22 cellular contexts compared by ENCODE assay signal in the genomic region with DNA sequence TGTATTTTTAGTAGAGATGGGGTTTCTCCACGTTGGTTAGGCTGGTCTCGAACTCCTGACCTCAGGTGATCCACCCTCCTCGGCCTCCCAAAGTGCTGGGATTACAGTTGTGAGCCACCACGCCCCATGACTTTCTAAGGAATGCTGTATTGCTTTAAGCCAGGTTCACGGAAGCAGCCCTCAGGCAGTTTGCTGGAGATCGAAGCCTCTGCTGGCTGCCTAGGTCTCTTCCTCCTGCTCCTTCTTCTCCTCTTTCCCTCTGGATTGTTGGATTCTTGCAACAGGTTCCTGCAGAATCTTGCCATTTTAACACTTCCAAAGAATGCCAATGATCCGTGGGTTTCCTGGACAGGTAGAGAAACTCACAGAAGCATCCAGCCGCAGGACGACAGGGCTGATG.
"Had no signal": no experiment of that assay in that cellular context is flagged by ENCODE, and none has a peak within 500 bp of the region (broad histone marks: within the 10 kb centered on the region; RNA-seq: fewer than 3 reads in every experiment).

No MANE protein-coding gene starts in this region.

- H3K36me3 ChIP-seq: adrenal gland, esophagus squamous epithelium, left ventricle myocardium inferior, neutrophil, pancreas, sigmoid colon, spleen, transverse colon, vagina had no signal

- H3K27ac ChIP-seq: adrenal gland, left ventricle myocardium inferior, neutrophil, pancreas, sigmoid colon, spleen, transverse colon, vagina had no signal

- H3K9me3 Mint-ChIP-seq: activated CD4-positive, alpha-beta T cell treated with anti-CD3 and anti-CD28 coated beads, Interleukin-2, amount 10 ng/mL, durations not matched to agents 7 days and 5 days; activated naive CD4-positive, alpha-beta T cell treated with anti-CD3 and anti-CD28 coated beads, Interleukin-2, amount 50 U/mL, for 72 hours; activated T-cell treated with anti-CD3 and anti-CD28 coated beads, Interleukin-2, amount 50 U/mL, for 72 hours; naive thymus-derived CD4-positive, alpha-beta T cell; T-helper 1 cell treated with Interleukin-12 subunit alpha and Interleukin-12 subunit beta and Interleukin-4 antibody, amounts not matched to agents 30 μg/mL and 1 μg/mL, for 36 hours had no signal

- H3K4me3 ChIP-seq: adrenal gland, esophagus squamous epithelium, left ventricle myocardium inferior, pancreas, sigmoid colon, spleen, transverse colon, vagina had no signal

- ATAC-seq: activated CD4-positive, CD25-positive, alpha-beta regulatory T cell treated with anti-CD3 and anti-CD28 coated beads, Interleukin-2, amount 50 U/mL, for 24 hours; activated CD8-positive, alpha-beta T cell treated with anti-CD3 and anti-CD28 coated beads, Interleukin-2, amount 10 ng/mL, durations not matched to agents 7 days and 5 days; activated naive CD4-positive, alpha-beta T cell treated with anti-CD3 and anti-CD28 coated beads, Interleukin-2, amount 50 U/mL, for 72 hours; activated T-cell treated with anti-CD3 and anti-CD28 coated beads, Interleukin-2, amount 50 U/mL, for 72 hours; naive thymus-derived CD4-positive, alpha-beta T cell; pancreas had no signal

- H3K27me3 ChIP-seq: adrenal gland, esophagus squamous epithelium, neutrophil, pancreas, sigmoid colon, spleen, transverse colon, vagina had no signal

- H3K27ac Mint-ChIP-seq: activated CD4-positive, alpha-beta T cell treated with anti-CD3 and anti-CD28 coated beads, Interleukin-2, amount 10 ng/mL, durations not matched to agents 7 days and 5 days; activated CD8-positive, alpha-beta T cell treated with anti-CD3 and anti-CD28 coated beads, Interleukin-2, amount 10 ng/mL, durations not matched to agents 7 days and 5 days; activated naive CD4-positive, alpha-beta T cell treated with anti-CD3 and anti-CD28 coated beads, Interleukin-2, amount 50 U/mL, for 72 hours; activated T-cell treated with anti-CD3 and anti-CD28 coated beads, Interleukin-2, amount 50 U/mL, for 72 hours; T-helper 1 cell treated with Interleukin-12 subunit alpha and Interleukin-12 subunit beta and Interleukin-4 antibody, amounts not matched to agents 30 μg/mL and 1 μg/mL, for 36 hours had no signal

- H3K4me1 Mint-ChIP-seq: activated CD4-positive, alpha-beta T cell treated with anti-CD3 and anti-CD28 coated beads, Interleukin-2, amount 10 ng/mL, durations not matched to agents 7 days and 5 days had no signal

- H3K4me3 Mint-ChIP-seq: activated CD4-positive, alpha-beta T cell treated with anti-CD3 and anti-CD28 coated beads, Interleukin-2, amount 10 ng/mL, durations not matched to agents 7 days and 5 days; activated CD8-positive, alpha-beta T cell treated with anti-CD3 and anti-CD28 coated beads, Interleukin-2, amount 10 ng/mL, durations not matched to agents 7 days and 5 days; activated T-cell treated with anti-CD3 and anti-CD28 coated beads, Interleukin-2, amount 50 U/mL, for 72 hours; naive thymus-derived CD4-positive, alpha-beta T cell; T-helper 1 cell treated with Interleukin-12 subunit alpha and Interleukin-12 subunit beta and Interleukin-4 antibody, amounts not matched to agents 30 μg/mL and 1 μg/mL, for 36 hours had no signal

- DNase-seq: activated CD4-positive, alpha-beta T cell treated with anti-CD3 and anti-CD28 coated beads, Interleukin-2, amount 10 ng/mL, durations not matched to agents 7 days and 5 days; activated CD8-positive, alpha-beta T cell treated with anti-CD3 and anti-CD28 coated beads, Interleukin-2, amount 10 ng/mL, durations not matched to agents 7 days and 5 days; activated gamma-delta T cell; activated T-cell treated with anti-CD3 and anti-CD28 coated beads, Interleukin-2, amount 50 U/mL, for 72 hours; adrenal gland; cerebellar nuclear complex; cortex of kidney; effector CD4-positive, alpha-beta T cell; esophagus squamous epithelium; left ventricle myocardium inferior; mammary epithelial cell; naive thymus-derived CD4-positive, alpha-beta T cell; pancreas; sigmoid colon; spleen; stimulated activated naive CD4-positive, alpha-beta T cell treated with Interleukin-2 at 50 U/mL for 16 hours; transverse colon had no signal

- H3K36me3 Mint-ChIP-seq: activated naive CD4-positive, alpha-beta T cell treated with anti-CD3 and anti-CD28 coated beads, Interleukin-2, amount 50 U/mL, for 72 hours; naive thymus-derived CD4-positive, alpha-beta T cell had no signal

- H3K9me3 ChIP-seq: adrenal gland, esophagus squamous epithelium, left ventricle myocardium inferior, neutrophil, pancreas, sigmoid colon, spleen, transverse colon, vagina had no signal
